ENCODE assay signal across 11 cellular contexts in genomic region chr9:105541838-105542237, GRCh38. TPM values are rescaled to one million over a fixed set of nuclear protein-coding genes. Genes with fewer than 3 reads are reported as not detected.
DNase-seq lines count a peak whose midpoint lies in the region; ATAC-seq lines count a peak whose summit lies in the region.
"Had no signal": no experiment of that assay in that cellular context is flagged by ENCODE, and none has a peak within 500 bp of the region (broad histone marks: within the 10 kb centered on the region; RNA-seq: fewer than 3 reads in every experiment).

No MANE protein-coding gene starts in this region.

- H3K27ac Mint-ChIP-seq in activated CD4-positive, alpha-beta T cell treated with anti-CD3 and anti-CD28 coated beads for 36 hours, result no peak overlapping the region
- H3K27ac Mint-ChIP-seq: brain had no signal

- H3K36me3 Mint-ChIP-seq in activated CD4-positive, alpha-beta T cell treated with anti-CD3 and anti-CD28 coated beads for 36 hours (ENCODE audit: low read depth), result peaks cover 2% of the 10 kb centered on the region

- no peak overlapping the region for H3K4me3 Mint-ChIP-seq in activated CD4-positive, alpha-beta T cell treated with anti-CD3 and anti-CD28 coated beads for 36 hours
- H3K4me3 Mint-ChIP-seq: brain had no signal

- peak; percentile 99 for ATAC-seq in activated CD4-positive, alpha-beta T cell treated with anti-CD3 and anti-CD28 coated beads for 36 hours
- ATAC-seq in GM21423 (IDR thresholded peaks at IDR 0.05; ENCODE audit: unreplicated experiment), result peak; percentile 91
- ATAC-seq in HG03045 (IDR thresholded peaks at IDR 0.05; ENCODE audit: unreplicated experiment), result peak; percentile 98

- no peak for DNase-seq in activated CD4-positive, alpha-beta T cell treated with anti-CD3 and anti-CD28 coated beads for 36 hours
- DNase-seq in activated CD4-positive, alpha-beta T cell treated with anti-CD3 and anti-CD28 coated beads, Interleukin-2, amount 50 U/mL, for 1 hour, result no peak
- peak; percentile 36 for DNase-seq in kidney tubule cell (ENCODE audit: low spot score)
- DNase-seq in NCI-H1105 treated with DMSO at 0.1 percent for 48 hours (lab: John Stamatoyannopoulos, UW), result no peak
- DNase-seq in HCEC 1CT, result no peak
- no peak for DNase-seq in NCI-H187 (lab: John Stamatoyannopoulos, UW)
- DNase-seq: 8988T, GOT3 had no signal

- H3K27me3 Mint-ChIP-seq in activated CD4-positive, alpha-beta T cell treated with anti-CD3 and anti-CD28 coated beads for 36 hours, result no peaks in the 10 kb centered on the region
- H3K27me3 Mint-ChIP-seq: brain had no signal

- CTCF ChIA-PET in activated CD4-positive, alpha-beta T cell treated with anti-CD3 and anti-CD28 coated beads for 36 hours (lab: Charles Lee), result no interaction called here

- intact Hi-C loops in activated CD4-positive, alpha-beta T cell treated with anti-CD3 and anti-CD28 coated beads for 36 hours (cut with DNase I, micrococcal nuclease), result loop anchor here (1.0 to 10.0 kb wide), 4 partner anchors 14 to 95 kb away; partner anchors contain the start of genes FSD1L (in 2 of the 2) and FKTN (in 1 of the 2)

- no peaks in the 10 kb centered on the region for H3K9me3 Mint-ChIP-seq in activated CD4-positive, alpha-beta T cell treated with anti-CD3 and anti-CD28 coated beads for 36 hours (ENCODE audit: low read depth)

- POLR2A ChIA-PET in activated CD4-positive, alpha-beta T cell treated with anti-CD3 and anti-CD28 coated beads for 36 hours (lab: Charles Lee), result no interaction called here

- peaks cover 10% of the 10 kb centered on the region for H3K4me1 Mint-ChIP-seq in activated CD4-positive, alpha-beta T cell treated with anti-CD3 and anti-CD28 coated beads for 36 hours
- H3K4me1 Mint-ChIP-seq: brain had no signal

RNA-seq across cellular contexts. Expression of gene FKTN, which starts 16.1 kb away (rescaled TPM):
- total RNA-seq in activated CD4-positive, alpha-beta T cell treated with anti-CD3 and anti-CD28 coated beads for 36 hours, result 10 to 100 TPM; 12.1 to 16.0 TPM
